15 cellular contexts compared by ENCODE assay signal in the genomic region with DNA sequence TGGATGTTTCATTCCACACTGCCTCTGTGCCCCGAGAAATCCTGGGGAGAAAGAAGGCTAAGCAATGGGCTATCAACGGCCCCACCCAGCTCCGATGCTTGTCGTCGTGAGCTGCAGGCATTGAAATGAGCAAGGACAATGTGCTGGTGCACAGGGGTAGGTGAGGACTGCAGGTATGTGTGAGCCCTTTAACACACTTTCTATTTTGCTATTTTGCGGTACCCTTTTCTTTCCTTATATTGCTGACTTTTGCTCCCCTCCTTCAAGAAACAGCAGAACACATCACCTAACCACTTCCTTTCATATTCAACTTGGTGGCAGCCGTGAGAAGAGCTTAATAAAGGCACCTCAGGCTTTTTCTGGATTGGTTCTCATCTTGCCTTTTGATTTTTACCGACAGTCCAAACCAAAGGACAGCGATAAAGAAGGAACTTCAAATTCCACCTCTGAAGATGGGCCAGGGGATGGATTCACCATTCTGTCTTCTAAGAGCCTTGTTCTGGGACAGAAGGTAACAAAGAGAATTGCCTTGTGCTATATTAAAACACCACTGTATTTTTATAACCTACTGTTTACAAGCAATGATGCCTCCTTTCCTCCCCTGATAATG. TPM values are rescaled to one million over a fixed set of nuclear protein-coding genes. Genes with fewer than 3 reads are reported as not detected.
DNase-seq lines count a peak whose midpoint lies in the region; ATAC-seq and TF ChIP-seq lines count a peak whose summit lies in the region.
"Had no signal": no experiment of that assay in that cellular context is flagged by ENCODE, and none has a peak within 500 bp of the region (broad histone marks: within the 10 kb centered on the region; RNA-seq: fewer than 3 reads in every experiment).

No MANE protein-coding gene starts in this region.

- no peaks in the 10 kb centered on the region for H3K9me3 Mint-ChIP-seq in T-helper 1 cell treated with Interleukin-12 subunit alpha and Interleukin-12 subunit beta and Interleukin-4 antibody, amounts not matched to agents 30 μg/mL and 1 μg/mL, for 36 hours
- no peaks in the 10 kb centered on the region for H3K9me3 Mint-ChIP-seq in activated naive CD8-positive, alpha-beta T cell (ENCODE audit: low read depth)
- H3K9me3 Mint-ChIP-seq in progenitor cell of endocrine pancreas (ENCODE audit: low read depth) = no peaks in the 10 kb centered on the region
- H3K9me3 Mint-ChIP-seq: brain had no signal

- H3K4me3 ChIP-seq in ovary = no peak overlapping the region
- H3K4me3 ChIP-seq: right lobe of liver, stomach had no signal

- TF ChIP-seq CTCF in progenitor cell of endocrine pancreas (IDR thresholded peaks at IDR 0.05; ENCODE audit: unreplicated experiment) (no peak), ovary (IDR thresholded peaks at IDR 0.05) (no peak)

- intact Hi-C loops in ovary (cut with DNase I) = no loop called here

- H3K4me3 Mint-ChIP-seq in T-helper 1 cell treated with Interleukin-12 subunit alpha and Interleukin-12 subunit beta and Interleukin-4 antibody, amounts not matched to agents 30 μg/mL and 1 μg/mL, for 36 hours = peak overlapping the region; percentile 77
- H3K4me3 Mint-ChIP-seq in activated naive CD8-positive, alpha-beta T cell = peak overlapping the region; percentile 79
- H3K4me3 Mint-ChIP-seq in progenitor cell of endocrine pancreas (ENCODE audit: low read depth) = no peak overlapping the region
- H3K4me3 Mint-ChIP-seq: brain had no signal

- peaks cover 3% of the 10 kb centered on the region for H3K27me3 Mint-ChIP-seq in T-helper 1 cell treated with Interleukin-12 subunit alpha and Interleukin-12 subunit beta and Interleukin-4 antibody, amounts not matched to agents 30 μg/mL and 1 μg/mL, for 36 hours (ENCODE audit: low read depth)
- no peaks in the 10 kb centered on the region for H3K27me3 Mint-ChIP-seq in activated naive CD8-positive, alpha-beta T cell
- H3K27me3 Mint-ChIP-seq in progenitor cell of endocrine pancreas = no peaks in the 10 kb centered on the region
- H3K27me3 Mint-ChIP-seq: brain had no signal

- DNase-seq in activated CD8-positive, alpha-beta memory T cell treated with anti-CD3 and anti-CD28 coated beads for 24 hours = peak; percentile 63
- DNase-seq in activated CD8-positive, alpha-beta memory T cell treated with anti-CD3 and anti-CD28 coated beads, Interleukin-2, amount 50 U/mL, for 4 hours = no peak
- DNase-seq in progenitor cell of endocrine pancreas (ENCODE audit: low spot score, unreplicated experiment) (no peak), anterior cingulate cortex (lab: John Stamatoyannopoulos, UW) (no peak), ovary (no peak)
- DNase-seq: heart left ventricle, islet precursor cell, NCI-H187, OCI-M1, right lobe of liver, stomach had no signal

- H3K36me3 Mint-ChIP-seq in T-helper 1 cell treated with Interleukin-12 subunit alpha and Interleukin-12 subunit beta and Interleukin-4 antibody, amounts not matched to agents 30 μg/mL and 1 μg/mL, for 36 hours (ENCODE audit: low read depth) = no peaks in the 10 kb centered on the region
- peaks cover 10% of the 10 kb centered on the region for H3K36me3 Mint-ChIP-seq in activated naive CD8-positive, alpha-beta T cell
- peaks cover 54% of the 10 kb centered on the region for H3K36me3 Mint-ChIP-seq in progenitor cell of endocrine pancreas (ENCODE audit: insufficient read depth)

- no peaks in the 10 kb centered on the region for H3K9me3 ChIP-seq in ovary
- H3K9me3 ChIP-seq: heart left ventricle, right lobe of liver, stomach had no signal

- TF ChIP-seq POLR2A in ovary (IDR thresholded peaks at IDR 0.05) = no peak

- H3K27ac ChIP-seq in ovary = no peak overlapping the region
- H3K27ac ChIP-seq: right lobe of liver, stomach had no signal

- H3K4me1 Mint-ChIP-seq in T-helper 1 cell treated with Interleukin-12 subunit alpha and Interleukin-12 subunit beta and Interleukin-4 antibody, amounts not matched to agents 30 μg/mL and 1 μg/mL, for 36 hours (ENCODE audit: low read depth) = peaks cover 16% of the 10 kb centered on the region
- peaks cover 62% of the 10 kb centered on the region for H3K4me1 Mint-ChIP-seq in activated naive CD8-positive, alpha-beta T cell (ENCODE audit: low read depth)
- peaks cover 20% of the 10 kb centered on the region for H3K4me1 Mint-ChIP-seq in progenitor cell of endocrine pancreas (ENCODE audit: low read depth)
- H3K4me1 Mint-ChIP-seq: brain had no signal

- 92 to 96% (median 93%) methylated on average over 9 of the region's 9 CpGs for WGBS in ovary, 3 donors

- no peaks in the 10 kb centered on the region for H3K4me1 ChIP-seq in ovary (ENCODE audit: insufficient read depth)
- H3K4me1 ChIP-seq: heart left ventricle, stomach had no signal

- no peak for TF ChIP-seq EP300 in ovary (IDR thresholded peaks at IDR 0.05)

- no peak for ATAC-seq in HG03354 (IDR thresholded peaks at IDR 0.05; ENCODE audit: poor library complexity, severe bottlenecking, unreplicated experiment)
- ATAC-seq: heart left ventricle, right lobe of liver had no signal

- H3K27ac Mint-ChIP-seq in T-helper 1 cell treated with Interleukin-12 subunit alpha and Interleukin-12 subunit beta and Interleukin-4 antibody, amounts not matched to agents 30 μg/mL and 1 μg/mL, for 36 hours = peak overlapping the region; percentile 75
- peak overlapping the region; percentile 96 for H3K27ac Mint-ChIP-seq in activated naive CD8-positive, alpha-beta T cell
- peak overlapping the region; percentile 8 for H3K27ac Mint-ChIP-seq in progenitor cell of endocrine pancreas
- H3K27ac Mint-ChIP-seq: brain had no signal

- H3K27me3 ChIP-seq in ovary = no peaks in the 10 kb centered on the region
- H3K27me3 ChIP-seq: heart left ventricle, right lobe of liver, stomach had no signal

- no peaks in the 10 kb centered on the region for H3K36me3 ChIP-seq in ovary
- H3K36me3 ChIP-seq: right lobe of liver had no signal

RNA-seq across cellular contexts. Expression of a gene that starts 39.2 kb away (rescaled TPM):
- 10.7 and 10.9 TPM in 2 replicates for total RNA-seq in progenitor cell of endocrine pancreas
- 10 to 100 TPM in 2 of 7 donors, 1 to 10 TPM in 5; 6.2 to 13.9 (median 8.2) TPM for total RNA-seq in ovary
- 1 to 10 TPM; 5.7 to 6.9 TPM for polyA plus RNA-seq in ovary

RNA-seq across cellular contexts. Expression of a gene that starts 40.8 kb away (rescaled TPM):
- 128 and 143 TPM in 2 replicates for total RNA-seq in progenitor cell of endocrine pancreas
- 10 to 100 TPM in 6 of 7 donors, 1 to 10 TPM in 1; 6.3 to 24.6 (median 22.6) TPM for total RNA-seq in ovary
- 10 to 100 TPM; 15.0 to 16.2 TPM for polyA plus RNA-seq in ovary

RNA-seq across cellular contexts. Expression of a gene that starts 53.1 kb away (rescaled TPM):
- 12.6 and 15.1 TPM in 2 replicates for total RNA-seq in progenitor cell of endocrine pancreas
- total RNA-seq in ovary = 10 to 100 TPM; 10.1 to 12.4 (median 12.2) TPM
- polyA plus RNA-seq in ovary = 1 to 10 TPM; 3.5 to 6.9 TPM

Comparison
In these comparisons a context has a peak if more than half of its experiments do, and no peak if none do; other contexts are left out.
1. H3K27ac Mint-ChIP-seq: peak in every context shown above with its lines; median percentile 96 in activated naive CD8-positive, alpha-beta T cell; 75 in T-helper 1 cell treated with Interleukin-12 subunit alpha and Interleukin-12 subunit beta and Interleukin-4 antibody, amounts not matched to agents 30 μg/mL and 1 μg/mL, for 36 hours; 8 in progenitor cell of endocrine pancreas.